In the genomic region with DNA sequence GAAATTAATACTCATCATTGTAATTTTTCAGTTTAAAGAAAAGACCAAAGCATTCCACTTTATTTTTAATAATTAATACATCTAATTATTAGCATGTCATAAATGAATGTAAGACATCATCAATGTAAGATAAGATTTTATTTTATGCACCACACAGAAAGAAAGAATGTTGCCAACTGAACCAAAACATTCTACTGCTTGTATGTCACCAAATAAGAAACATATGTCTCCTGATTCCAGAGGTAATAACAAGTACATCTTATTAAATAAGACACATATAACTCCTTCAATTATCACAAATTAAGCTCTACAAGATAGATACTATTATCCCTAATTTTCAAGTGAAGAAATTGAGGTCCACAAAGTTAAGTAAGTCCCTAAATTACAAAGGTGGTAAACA, we compare ENCODE assay signal across 23 cellular contexts.
"Had no signal": no experiment of that assay in that cellular context is flagged by ENCODE, and none has a peak within 500 bp of the region (broad histone marks: within the 10 kb centered on the region; RNA-seq: fewer than 3 reads in every experiment).

No MANE protein-coding gene starts in this region.

- H3K4me1 ChIP-seq: left lung, sigmoid colon, suprapubic skin, transverse colon, uterus had no signal

- H3K4me3 ChIP-seq: hepatocyte, left lung, lung, sigmoid colon, smooth muscle cell, stomach, suprapubic skin, transverse colon, uterus had no signal

- H3K79me2 ChIP-seq: hepatocyte had no signal

- H3K27me3 ChIP-seq: hepatocyte, left lung, sigmoid colon, stomach, suprapubic skin, transverse colon, uterus had no signal

- H2AFZ ChIP-seq: hepatocyte had no signal

- DNase-seq: activated CD4-positive, alpha-beta memory T cell treated with anti-CD3 and anti-CD28 coated beads for 36 hours; activated CD4-positive, alpha-beta T cell treated with anti-CD3 and anti-CD28 coated beads for 48 hours; activated effector memory CD4-positive, alpha-beta T cell treated with anti-CD3 and anti-CD28 coated beads, Interleukin-2, amount 50 U/mL, for 16 hours; activated naive CD4-positive, alpha-beta T cell treated with anti-CD3 and anti-CD28 coated beads, Interleukin-2, amount 50 U/mL, for 16 hours; activated naive CD8-positive, alpha-beta T cell treated with anti-CD3 and anti-CD28 coated beads, Interleukin-2, amount 50 U/mL, for 24 hours; anterior cingulate cortex; dermis blood vessel endothelial cell; effector memory CD4-positive, alpha-beta T cell; foreskin melanocyte; immature natural killer cell; kidney glomerular epithelial cell; left lung; naive B cell; occipital lobe; sigmoid colon; stimulated activated CD4-positive, alpha-beta T cell treated with anti-CD3 and anti-CD28 coated beads, Interleukin-15, amount 100 ng/mL, for 24 hours; stomach; transverse colon; uterus had no signal

- H3K36me3 ChIP-seq: left lung, sigmoid colon, suprapubic skin, transverse colon had no signal

- H3K27ac ChIP-seq: hepatocyte, left lung, sigmoid colon, stomach, suprapubic skin, transverse colon, uterus had no signal

- H3K9me3 ChIP-seq: left lung, sigmoid colon, stomach, suprapubic skin, transverse colon, uterus had no signal

- H3K4me2 ChIP-seq: hepatocyte, smooth muscle cell had no signal
